ENCODE assay signal across 8 cellular contexts in genomic region chr2:150234787-150235512, GRCh38.
A peak's percentile ranks its signal among the peaks of the same experiment; 100 is the strongest.
DNase-seq lines count a peak whose midpoint lies in the region; ATAC-seq, FAIRE-seq and TF ChIP-seq lines count a peak whose summit lies in the region.

No MANE protein-coding gene starts in this region.

- no peak overlapping the region for H3K4me3 ChIP-seq in epithelial cell of esophagus (ENCODE audit: low read length)

- H3K27me3 Mint-ChIP-seq in stimulated activated naive B cell treated with anti-CD40 and anti-IgM and Interleukin-4, amounts not matched to agents 10 μg/mL and 1 μg/mL and 100 μg/mL, for 72 hours = no peaks in the 10 kb centered on the region

- H3K4me1 Mint-ChIP-seq in stimulated activated naive B cell treated with anti-CD40 and anti-IgM and Interleukin-4, amounts not matched to agents 10 μg/mL and 1 μg/mL and 100 μg/mL, for 72 hours = no peaks in the 10 kb centered on the region

- DNase-seq in EH (ENCODE audit: low read depth) (peak; percentile 95), NCI-H446 treated with DMSO at 0.1 percent for 48 hours (lab: John Stamatoyannopoulos, UW) (peak; percentile 72), epithelial cell of esophagus (ENCODE audit: low read depth) (peak; percentile 41), pons (ENCODE audit: low spot score) (peak; percentile 75), GM12891 (ENCODE audit: insufficient read length, low spot score) (no peak)
- DNase-seq in stimulated activated naive B cell treated with anti-CD40 and anti-IgM and Interleukin-4, amounts not matched to agents 10 μg/mL and 1 μg/mL and 100 μg/mL, for 72 hours = no peak

- no peak overlapping the region for H3K27ac Mint-ChIP-seq in stimulated activated naive B cell treated with anti-CD40 and anti-IgM and Interleukin-4, amounts not matched to agents 10 μg/mL and 1 μg/mL and 100 μg/mL, for 72 hours

- H3K36me3 Mint-ChIP-seq in stimulated activated naive B cell treated with anti-CD40 and anti-IgM and Interleukin-4, amounts not matched to agents 10 μg/mL and 1 μg/mL and 100 μg/mL, for 72 hours = no peaks in the 10 kb centered on the region

- no peak overlapping the region for H3K4me3 Mint-ChIP-seq in stimulated activated naive B cell treated with anti-CD40 and anti-IgM and Interleukin-4, amounts not matched to agents 10 μg/mL and 1 μg/mL and 100 μg/mL, for 72 hours

- no peak for TF ChIP-seq POLR2A in GM12891 (IDR thresholded peaks at IDR 0.05; ENCODE audit: low read depth, low read length)

- no peak for TF ChIP-seq CTCF in epithelial cell of esophagus (IDR thresholded peaks at IDR 0.05; ENCODE audit: insufficient read depth, low read depth, low read length, missing control alignments)

- peaks cover 0 to 6% of the 10 kb centered on the region in 2 donors for H3K9me3 Mint-ChIP-seq in stimulated activated naive B cell treated with anti-CD40 and anti-IgM and Interleukin-4, amounts not matched to agents 10 μg/mL and 1 μg/mL and 100 μg/mL, for 72 hours

- ATAC-seq in GM21825 (IDR thresholded peaks at IDR 0.05; ENCODE audit: unreplicated experiment) = no peak
- ATAC-seq in stimulated activated naive B cell treated with anti-CD40 and anti-IgM and Interleukin-4, amounts not matched to agents 10 μg/mL and 1 μg/mL and 100 μg/mL, for 72 hours (replicated peaks) = no peak
- no peak for ATAC-seq in HG02981 (IDR thresholded peaks at IDR 0.05; ENCODE audit: unreplicated experiment)

- FAIRE-seq in GM12891 (lab: Jason Lieb, UNC) = no peak

TF ChIP-seq in GM12891, 5 proteins besides CTCF, POLR2A, EP300 and RAD21:
- TF ChIP-seq POU2F2 (IDR thresholded peaks at IDR 0.05; ENCODE audit: low read depth, low read length) (no peak), SPI1 (IDR thresholded peaks at IDR 0.05; ENCODE audit: low read depth, low read length) (no peak), POLR2AphosphoS5 (IDR thresholded peaks at IDR 0.05; ENCODE audit: low read depth, low read length) (no peak), PAX5 (IDR thresholded peaks at IDR 0.05; ENCODE audit: insufficient read depth, low read length, severe bottlenecking) (no peak), TAF1 (IDR thresholded peaks at IDR 0.05; ENCODE audit: low read depth, low read length) (no peak)

Comparison
In these comparisons a context has a peak if more than half of its experiments do, and no peak if none do; other contexts are left out.
1. DNase-seq: peak in EH (single experiment), NCI-H446 treated with DMSO at 0.1 percent for 48 hours (single experiment), epithelial cell of esophagus (single experiment) and pons (single experiment); none in stimulated activated naive B cell treated with anti-CD40 and anti-IgM and Interleukin-4, amounts not matched to agents 10 μg/mL and 1 μg/mL and 100 μg/mL, for 72 hours (single experiment) and GM12891 (single experiment).